ENCODE assay signal across 21 cellular contexts in genomic region chr4:7837597-7838135, GRCh38.
A peak's percentile ranks its signal among the peaks of the same experiment; 100 is the strongest.
DNase-seq lines count a peak whose midpoint lies in the region; TF ChIP-seq lines count a peak whose summit lies in the region.
"Had no signal": no experiment of that assay in that cellular context is flagged by ENCODE, and none has a peak within 500 bp of the region (broad histone marks: within the 10 kb centered on the region; RNA-seq: fewer than 3 reads in every experiment).

No MANE protein-coding gene starts in this region.

- H3K9ac ChIP-seq in Karpas-422 (ENCODE audit: low read length) (no peak overlapping the region), smooth muscle cell (ENCODE audit: low read depth) (peak overlapping the region; percentile 23)

- no peaks in the 10 kb centered on the region for H3K9me3 ChIP-seq in Karpas-422 (ENCODE audit: low read length)
- H3K9me3 ChIP-seq in adrenal gland (replicated peaks in 1 of 3): no peaks in the 10 kb centered on the region
- no peaks in the 10 kb centered on the region for H3K9me3 ChIP-seq in smooth muscle cell (replicated peaks; ENCODE audit: low read depth)
- H3K9me3 ChIP-seq: SJCRH30 had no signal

- H3K27me3 Mint-ChIP-seq in glutamatergic neuron (ENCODE audit: unreplicated experiment): peaks cover 22% of the 10 kb centered on the region

- no peak for TF ChIP-seq CTCF in adrenal gland (IDR thresholded peaks at IDR 0.05)
- TF ChIP-seq CTCF in glutamatergic neuron (IDR thresholded peaks at IDR 0.05; ENCODE audit: partially characterized antibody, unreplicated experiment): no peak
- TF ChIP-seq CTCF in smooth muscle cell (IDR thresholded peaks at IDR 0.05; ENCODE audit: borderline replicate concordance, insufficient read depth, poor library complexity, severe bottlenecking): no peak

- no peak overlapping the region for H3K4me2 ChIP-seq in Karpas-422 (ENCODE audit: low read depth, low read length, poor library complexity, severe bottlenecking)
- H3K4me2 ChIP-seq in smooth muscle cell: peak overlapping the region; percentile 27

- no peak overlapping the region for H3K27ac ChIP-seq in Karpas-422 (ENCODE audit: low read length)
- peak overlapping the region in 3 of 5 donors; percentile 24 to 34 (median 30) for H3K27ac ChIP-seq in adrenal gland
- peak overlapping the region; percentile 33 for H3K27ac ChIP-seq in smooth muscle cell (ENCODE audit: low read depth)
- H3K27ac ChIP-seq: HL-60, SJCRH30 had no signal

- H3K9me3 Mint-ChIP-seq in glutamatergic neuron (ENCODE audit: unreplicated experiment): peaks cover 40% of the 10 kb centered on the region
- H3K9me3 Mint-ChIP-seq: H9 had no signal

- intact Hi-C loops in adrenal gland (cut with DNase I): no loop called here

- H2AFZ ChIP-seq in Karpas-422 (ENCODE audit: low read length) (no peak overlapping the region), smooth muscle cell (ENCODE audit: low read depth) (no peak overlapping the region)

- 90 to 93% (median 93%) methylated on average over 6 of the region's 6 CpGs for WGBS in adrenal gland, 4 donors
- WGBS in smooth muscle cell (ENCODE audit: low lambda C conversion rate): 81% methylated on average over 6 of the region's 6 CpGs

- H3K27ac Mint-ChIP-seq in glutamatergic neuron (ENCODE audit: unreplicated experiment): peak overlapping the region; percentile 95
- H3K27ac Mint-ChIP-seq: B cell, IgD-negative memory B cell had no signal

- peaks cover 48% of the 10 kb centered on the region for H3K4me1 Mint-ChIP-seq in glutamatergic neuron (ENCODE audit: low read depth, unreplicated experiment)
- H3K4me1 Mint-ChIP-seq: B cell, IgD-negative memory B cell had no signal

- peak overlapping the region; percentile 73 for H3K4me3 Mint-ChIP-seq in glutamatergic neuron (ENCODE audit: unreplicated experiment)
- H3K4me3 Mint-ChIP-seq: B cell; CD4-positive, CD25-positive, alpha-beta regulatory T cell; H9; IgD-negative memory B cell had no signal

- peaks cover 15% of the 10 kb centered on the region for H3F3A ChIP-seq in smooth muscle cell (ENCODE audit: low read depth)

- TF ChIP-seq POLR2A in adrenal gland (IDR thresholded peaks at IDR 0.05): no peak

- H3K36me3 ChIP-seq in Karpas-422 (ENCODE audit: insufficient read depth, low read length) (no peaks in the 10 kb centered on the region), adrenal gland (replicated peaks in 1 of 2) (no peaks in the 10 kb centered on the region), smooth muscle cell (ENCODE audit: low read depth) (peaks cover 2% of the 10 kb centered on the region)

- no peaks in the 10 kb centered on the region for H4K20me1 ChIP-seq in Karpas-422 (ENCODE audit: insufficient read depth, low read depth, low read length)
- no peaks in the 10 kb centered on the region for H4K20me1 ChIP-seq in smooth muscle cell (ENCODE audit: low read depth)

- no peaks in the 10 kb centered on the region for H3K9me2 ChIP-seq in Karpas-422 (replicated peaks; ENCODE audit: insufficient read depth, low read length)

- H3K36me3 Mint-ChIP-seq in glutamatergic neuron (ENCODE audit: unreplicated experiment): peaks cover 20% of the 10 kb centered on the region
- H3K36me3 Mint-ChIP-seq: IgD-negative memory B cell had no signal

- H3K4me3 ChIP-seq in Karpas-422 (ENCODE audit: low read length) (no peak overlapping the region), adrenal gland (no peak overlapping the region), smooth muscle cell (no peak overlapping the region)
- H3K4me3 ChIP-seq: SJCRH30 had no signal

- H3K79me2 ChIP-seq in Karpas-422 (ENCODE audit: low read length) (no peaks in the 10 kb centered on the region), smooth muscle cell (ENCODE audit: low read depth) (peaks cover 22% of the 10 kb centered on the region)

- peak; percentile 15 for DNase-seq in Karpas-422
- DNase-seq in adrenal gland: no peak
- DNase-seq in glutamatergic neuron: no peak
- no peak for DNase-seq in smooth muscle cell (lab: John Stamatoyannopoulos, UW; ENCODE audit: unreplicated experiment)
- no peak for DNase-seq in NCI-H1417 treated with DMSO at 0.1 percent for 48 hours (lab: John Stamatoyannopoulos, UW)
- no peak for DNase-seq in T-helper 1 cell
- no peak for DNase-seq in NCI-H526 treated with DMSO at 0.1 percent for 48 hours (lab: John Stamatoyannopoulos, UW)
- DNase-seq: CD4-positive, CD25-positive, alpha-beta regulatory T cell; COR-L47; DMS 273 treated with DMSO at 0.1 percent for 48 hours; DND-41; H9; MM.1S; NCI-H1105; NCI-H1694 treated with DMSO at 0.1 percent for 48 hours; NCI-H510A; PC-3; SJCRH30 had no signal

- no peaks in the 10 kb centered on the region for H3K27me3 ChIP-seq in Karpas-422 (ENCODE audit: low read length)
- H3K27me3 ChIP-seq in adrenal gland: no peaks in the 10 kb centered on the region
- no peaks in the 10 kb centered on the region for H3K27me3 ChIP-seq in smooth muscle cell (ENCODE audit: low read depth)
- H3K27me3 ChIP-seq: SJCRH30 had no signal

- H3K4me1 ChIP-seq in Karpas-422 (ENCODE audit: low read length) (no peaks in the 10 kb centered on the region), adrenal gland (replicated peaks in 1 of 2) (peaks cover 5 to 9% of the 10 kb centered on the region in 2 donors), smooth muscle cell (ENCODE audit: low read depth) (peaks cover 17% of the 10 kb centered on the region)
